In genomic region chr2:205217004-205217403, GRCh38 we compare ENCODE assay signal across 29 cellular contexts.
"Had no signal": no experiment of that assay in that cellular context is flagged by ENCODE, and none has a peak within 500 bp of the region (broad histone marks: within the 10 kb centered on the region; RNA-seq: fewer than 3 reads in every experiment).

No MANE protein-coding gene starts in this region.

- ATAC-seq: esophagus mucosa; foreskin keratinocyte; gastroesophageal sphincter; left colon; natural killer cell; pancreas; sciatic nerve; stimulated activated naive CD8-positive, alpha-beta T cell treated with anti-CD3 and anti-CD28 coated beads, Interleukin-15, amount 100 ng/mL, for 72 hours; upper lobe of right lung had no signal

- H3K4me2 ChIP-seq: smooth muscle cell had no signal

- H3K27me3 Mint-ChIP-seq: dendritic cell treated with granulocyte-macrophage colony-stimulating factor and Interleukin-4, amounts not matched to agents 40 ng/mL and 50 ng/mL, for 4 days; progenitor cell of endocrine pancreas; stimulated activated naive CD8-positive, alpha-beta T cell treated with anti-CD3 and anti-CD28 coated beads, Interleukin-15, amount 100 ng/mL, for 72 hours had no signal

- H3K9me3 ChIP-seq: colonic mucosa, gastroesophageal sphincter, heart left ventricle, lower lobe of right lung, neutrophil, pancreas, suprapubic skin, transverse colon, upper lobe of right lung, uterus had no signal

- H3K36me3 ChIP-seq: colonic mucosa, gastroesophageal sphincter, heart left ventricle, left ventricle myocardium inferior, lower lobe of right lung, neutrophil, pancreas, suprapubic skin, transverse colon, upper lobe of right lung, uterus had no signal

- H3K27ac ChIP-seq: colonic mucosa, epithelial cell of prostate, foreskin keratinocyte, gastroesophageal sphincter, left ventricle myocardium inferior, lower lobe of right lung, neutrophil, pancreas, suprapubic skin, transverse colon, upper lobe of right lung, uterus had no signal

- DNase-seq: colonic mucosa; effector CD8-positive, alpha-beta T cell; endodermal cell; foreskin keratinocyte; heart left ventricle; hippocampal formation; left colon; left ventricle myocardium inferior; lower lobe of right lung; natural killer cell; pancreas; stimulated activated CD4-positive, alpha-beta T cell treated with anti-CD3 and anti-CD28 coated beads, Interleukin-12 subunit alpha, Interleukin-12 subunit beta, amount 100 ng/mL, for 4 hours; stimulated activated CD4-positive, alpha-beta T cell treated with anti-CD3 and anti-CD28 coated beads, Interleukin-1b, Interleukin-23, amount 100 ng/mL, for 48 hours; stimulated activated CD4-positive, alpha-beta T cell treated with anti-CD3 and anti-CD28 coated beads, Interleukin-4, amount 100 ng/mL, for 1 hour; stimulated activated CD8-positive, alpha-beta memory T cell treated with anti-CD3 and anti-CD28 coated beads, Interleukin-4, amount 100 ng/mL, for 48 hours; stimulated activated naive CD4-positive, alpha-beta T cell; stimulated activated naive CD8-positive, alpha-beta T cell treated with anti-CD3 and anti-CD28 coated beads, Interleukin-15, amount 100 ng/mL, for 72 hours; transverse colon; upper lobe of right lung; uterus had no signal

- H3K4me3 ChIP-seq: colonic mucosa, gastroesophageal sphincter, heart left ventricle, left ventricle myocardium inferior, lower lobe of right lung, pancreas, smooth muscle cell, suprapubic skin, transverse colon, upper lobe of right lung, uterus had no signal

- H3K4me1 Mint-ChIP-seq: natural killer cell; stimulated activated naive CD8-positive, alpha-beta T cell treated with anti-CD3 and anti-CD28 coated beads, Interleukin-15, amount 100 ng/mL, for 72 hours had no signal

- H3K9me3 Mint-ChIP-seq: dendritic cell treated with granulocyte-macrophage colony-stimulating factor and Interleukin-4, amounts not matched to agents 40 ng/mL and 50 ng/mL, for 4 days; endodermal cell; natural killer cell; stimulated activated naive CD8-positive, alpha-beta T cell treated with anti-CD3 and anti-CD28 coated beads, Interleukin-15, amount 100 ng/mL, for 72 hours had no signal

- H3K4me1 ChIP-seq: colonic mucosa, gastroesophageal sphincter, heart left ventricle, left ventricle myocardium inferior, lower lobe of right lung, pancreas, suprapubic skin, transverse colon, upper lobe of right lung, uterus had no signal

- H3K36me3 Mint-ChIP-seq: natural killer cell had no signal

- H3K27ac Mint-ChIP-seq: dendritic cell treated with granulocyte-macrophage colony-stimulating factor and Interleukin-4, amounts not matched to agents 40 ng/mL and 50 ng/mL, for 4 days; endodermal cell; natural killer cell; progenitor cell of endocrine pancreas; stimulated activated naive CD8-positive, alpha-beta T cell treated with anti-CD3 and anti-CD28 coated beads, Interleukin-15, amount 100 ng/mL, for 72 hours had no signal

- H3K27me3 ChIP-seq: colonic mucosa, foreskin keratinocyte, gastroesophageal sphincter, heart left ventricle, neutrophil, pancreas, suprapubic skin, transverse colon, upper lobe of right lung, uterus had no signal

- H3K4me3 Mint-ChIP-seq: dendritic cell treated with granulocyte-macrophage colony-stimulating factor and Interleukin-4, amounts not matched to agents 40 ng/mL and 50 ng/mL, for 4 days; endodermal cell; natural killer cell; stimulated activated naive CD8-positive, alpha-beta T cell treated with anti-CD3 and anti-CD28 coated beads, Interleukin-15, amount 100 ng/mL, for 72 hours had no signal
